Comparison of ENCODE assay signal across 9 cellular contexts in the genomic region with DNA sequence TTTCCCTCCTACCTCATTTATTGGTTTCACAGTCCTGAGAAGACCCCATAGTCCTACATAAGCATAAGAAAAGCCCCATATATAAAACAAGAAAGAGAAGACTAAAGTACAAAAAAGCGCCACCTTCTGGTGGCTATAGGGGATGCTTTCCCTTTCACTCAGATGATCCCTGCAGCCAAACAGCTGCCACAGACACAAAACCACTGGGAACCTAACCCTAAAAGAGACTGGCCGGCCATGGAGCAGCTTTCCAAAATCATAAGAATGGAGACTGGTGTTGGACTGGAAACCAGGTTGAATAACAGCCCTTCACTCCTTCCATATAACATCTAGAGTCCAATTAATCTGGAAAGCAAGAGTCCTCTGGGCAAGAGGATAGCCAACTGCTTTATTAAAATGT. TPM values are rescaled to one million over a fixed set of nuclear protein-coding genes. Genes with fewer than 3 reads are reported as not detected.
A peak's percentile ranks its signal among the peaks of the same experiment; 100 is the strongest.
DNase-seq lines count a peak whose midpoint lies in the region; ATAC-seq and TF ChIP-seq lines count a peak whose summit lies in the region.
"Had no signal": no experiment of that assay in that cellular context is flagged by ENCODE, and none has a peak within 500 bp of the region (broad histone marks: within the 10 kb centered on the region; RNA-seq: fewer than 3 reads in every experiment).

No MANE protein-coding gene starts in this region.

- intact Hi-C loops in activated CD4-positive, alpha-beta T cell treated with anti-CD3 and anti-CD28 coated beads for 36 hours (cut with DNase I, micrococcal nuclease), result loop anchor here (1.0 to 2.0 kb wide), 3 partner anchors 89 to 334 kb away; no protein-coding TSS in a partner anchor

- H3K4me3 ChIP-seq in right atrium auricular region (no peak overlapping the region), skin epidermis (no peak overlapping the region)

- POLR2A ChIA-PET in activated CD4-positive, alpha-beta T cell treated with anti-CD3 and anti-CD28 coated beads for 36 hours (lab: Charles Lee), result no interaction called here

- H3K36me3 ChIP-seq in right atrium auricular region, result peaks cover 58% of the 10 kb centered on the region

- peak; percentile 72 for ATAC-seq in activated CD4-positive, alpha-beta T cell treated with anti-CD3 and anti-CD28 coated beads for 36 hours

- no peaks in the 10 kb centered on the region for H3K27me3 ChIP-seq in right atrium auricular region

- no peaks in the 10 kb centered on the region for H3K9me3 Mint-ChIP-seq in activated CD4-positive, alpha-beta T cell treated with anti-CD3 and anti-CD28 coated beads for 36 hours (ENCODE audit: low read depth)
- H3K9me3 Mint-ChIP-seq in activated naive CD8-positive, alpha-beta T cell treated with anti-CD3 and anti-CD28 coated beads for 36 hours, result no peaks in the 10 kb centered on the region
- H3K9me3 Mint-ChIP-seq: stimulated activated naive CD8-positive, alpha-beta T cell treated with anti-CD3 and anti-CD28 coated beads, Interleukin-15, Interleukin-2, amounts not matched to agents 100 ng/mL and 50 ng/mL, for 24 hours had no signal

- H3K9me3 ChIP-seq in right atrium auricular region, result no peaks in the 10 kb centered on the region

- DNase-seq in activated CD4-positive, alpha-beta T cell treated with anti-CD3 and anti-CD28 coated beads for 36 hours, result peak; percentile 48
- no peak for DNase-seq in activated CD4-positive, alpha-beta T cell treated with anti-CD3 and anti-CD28 coated beads for 1 hour
- DNase-seq in NCI-H524 (lab: John Stamatoyannopoulos, UW) (peak; percentile 5 to 46), right atrium auricular region (ENCODE audit: low spot score) (no peak), mucosa of gallbladder (ENCODE audit: low spot score) (no peak), DMS79 (lab: John Stamatoyannopoulos, UW) (no peak)
- peak; percentile 6 for DNase-seq in activated naive CD8-positive, alpha-beta T cell treated with anti-CD3 and anti-CD28 coated beads for 36 hours

- CTCF ChIA-PET in activated CD4-positive, alpha-beta T cell treated with anti-CD3 and anti-CD28 coated beads for 36 hours (lab: Charles Lee), result interaction anchor here (0.7 to 5.8 kb wide), 20 partner anchors 8 to 334 kb away, joined by 3 to 37 read pairs (median 4); a partner anchor contains a TSS

- peaks cover 45% of the 10 kb centered on the region for H3K36me3 Mint-ChIP-seq in activated CD4-positive, alpha-beta T cell treated with anti-CD3 and anti-CD28 coated beads for 36 hours (ENCODE audit: low read depth)
- H3K36me3 Mint-ChIP-seq in activated naive CD8-positive, alpha-beta T cell treated with anti-CD3 and anti-CD28 coated beads for 36 hours, result peaks cover 10% of the 10 kb centered on the region

- no peak overlapping the region for H3K27ac Mint-ChIP-seq in activated CD4-positive, alpha-beta T cell treated with anti-CD3 and anti-CD28 coated beads for 36 hours
- no peak overlapping the region for H3K27ac Mint-ChIP-seq in activated naive CD8-positive, alpha-beta T cell treated with anti-CD3 and anti-CD28 coated beads for 36 hours
- H3K27ac Mint-ChIP-seq: stimulated activated naive CD8-positive, alpha-beta T cell treated with anti-CD3 and anti-CD28 coated beads, Interleukin-15, Interleukin-2, amounts not matched to agents 100 ng/mL and 50 ng/mL, for 24 hours had no signal

- H3K4me1 ChIP-seq in right atrium auricular region, result peaks cover 0 to 40% of the 10 kb centered on the region in 2 donors

- H3K4me1 Mint-ChIP-seq in activated CD4-positive, alpha-beta T cell treated with anti-CD3 and anti-CD28 coated beads for 36 hours, result peaks cover 16% of the 10 kb centered on the region
- peaks cover 9% of the 10 kb centered on the region for H3K4me1 Mint-ChIP-seq in activated naive CD8-positive, alpha-beta T cell treated with anti-CD3 and anti-CD28 coated beads for 36 hours

- no peaks in the 10 kb centered on the region for H3K27me3 Mint-ChIP-seq in activated CD4-positive, alpha-beta T cell treated with anti-CD3 and anti-CD28 coated beads for 36 hours
- H3K27me3 Mint-ChIP-seq in activated naive CD8-positive, alpha-beta T cell treated with anti-CD3 and anti-CD28 coated beads for 36 hours, result no peaks in the 10 kb centered on the region
- H3K27me3 Mint-ChIP-seq: stimulated activated naive CD8-positive, alpha-beta T cell treated with anti-CD3 and anti-CD28 coated beads, Interleukin-15, Interleukin-2, amounts not matched to agents 100 ng/mL and 50 ng/mL, for 24 hours had no signal

- peak; percentile 42 to 66 for TF ChIP-seq CTCF in right atrium auricular region (IDR thresholded peaks at IDR 0.05)

- peak overlapping the region; percentile 80 to 86 for H3K27ac ChIP-seq in right atrium auricular region
- peak overlapping the region in 14 of 21 experiments; percentile 7 to 79 (median 52) for H3K27ac ChIP-seq in skin epidermis

- no peak overlapping the region for H3K4me3 Mint-ChIP-seq in activated CD4-positive, alpha-beta T cell treated with anti-CD3 and anti-CD28 coated beads for 36 hours
- no peak overlapping the region for H3K4me3 Mint-ChIP-seq in activated naive CD8-positive, alpha-beta T cell treated with anti-CD3 and anti-CD28 coated beads for 36 hours
- H3K4me3 Mint-ChIP-seq: stimulated activated naive CD8-positive, alpha-beta T cell treated with anti-CD3 and anti-CD28 coated beads, Interleukin-15, Interleukin-2, amounts not matched to agents 100 ng/mL and 50 ng/mL, for 24 hours had no signal

RNA-seq across cellular contexts. Expression of a gene that starts 11.4 kb away (rescaled TPM):
- total RNA-seq in activated CD4-positive, alpha-beta T cell treated with anti-CD3 and anti-CD28 coated beads for 36 hours, result 10 to 100 TPM; 32.3 to 35.7 TPM
- 10 to 100 TPM; 38.8 to 41.1 TPM for total RNA-seq in activated naive CD8-positive, alpha-beta T cell treated with anti-CD3 and anti-CD28 coated beads for 36 hours
- total RNA-seq in right atrium auricular region (10 to 100 TPM; 76.9 to 89.6 TPM), mucosa of gallbladder (151 TPM)

RNA-seq across cellular contexts. Expression of a gene that starts 43.5 kb away (rescaled TPM):
- total RNA-seq in activated CD4-positive, alpha-beta T cell treated with anti-CD3 and anti-CD28 coated beads for 36 hours, result 1 to 10 TPM; 3.3 to 4.5 TPM
- total RNA-seq in activated naive CD8-positive, alpha-beta T cell treated with anti-CD3 and anti-CD28 coated beads for 36 hours, result 1 to 10 TPM; 2.4 to 2.8 TPM
- total RNA-seq in right atrium auricular region, result 10 to 100 TPM in 1 of 2 donors, 1 to 10 TPM in 1; 7.5 to 15.2 TPM
- 67.9 TPM for total RNA-seq in mucosa of gallbladder

Comparison
In these comparisons a context has a peak if more than half of its experiments do, and no peak if none do; other contexts are left out.
1. DNase-seq: peak in activated CD4-positive, alpha-beta T cell treated with anti-CD3 and anti-CD28 coated beads for 36 hours (single experiment), NCI-H524 (2 of 2) and activated naive CD8-positive, alpha-beta T cell treated with anti-CD3 and anti-CD28 coated beads for 36 hours (single experiment); none in activated CD4-positive, alpha-beta T cell treated with anti-CD3 and anti-CD28 coated beads for 1 hour (single experiment), right atrium auricular region (single experiment), mucosa of gallbladder (single experiment) and DMS79 (single experiment).